1 cellular context compared by ENCODE assay signal in the genomic region with DNA sequence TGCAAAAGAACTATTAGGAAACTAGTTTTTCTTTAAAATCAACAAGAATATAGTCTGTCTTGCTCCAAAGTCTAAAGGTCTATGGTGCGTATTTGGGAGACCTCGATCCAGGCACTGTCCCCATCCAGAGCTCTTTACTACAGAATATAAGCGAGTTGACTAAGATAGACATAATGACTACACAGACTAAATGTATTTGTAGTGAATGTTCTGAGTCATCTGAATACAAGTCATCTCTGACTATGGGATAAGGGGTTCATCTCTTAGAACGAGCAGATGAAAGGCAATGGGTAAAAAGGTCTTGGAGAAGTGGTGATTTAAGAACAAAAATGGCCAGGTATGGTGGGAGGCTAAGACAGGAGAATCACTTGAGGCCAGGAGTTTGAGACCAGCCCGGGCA.
TF ChIP-seq lines count a peak whose summit lies in the region.

No MANE protein-coding gene starts in this region.

TF ChIP-seq in IMR-90, 13 proteins besides CTCF, POLR2A, EP300 and RAD21 (continued from another document):
- TF ChIP-seq NFE2L2 (IDR thresholded peaks at IDR 0.05; ENCODE audit: low read depth, low read length) (no peak), USF2 (IDR thresholded peaks at IDR 0.05; ENCODE audit: low read depth, low read length) (no peak), ELK1 (IDR thresholded peaks at IDR 0.05; ENCODE audit: borderline replicate concordance, low read depth, low read length) (no peak)
